ENCODE assay signal across 13 cellular contexts in genomic region chrX:70096052-70096451, GRCh38. TPM values are rescaled to one million over a fixed set of nuclear protein-coding genes. Genes with fewer than 3 reads are reported as not detected.
DNase-seq lines count a peak whose midpoint lies in the region; ATAC-seq, FAIRE-seq and TF ChIP-seq lines count a peak whose summit lies in the region.
"Had no signal": no experiment of that assay in that cellular context is flagged by ENCODE, and none has a peak within 500 bp of the region (broad histone marks: within the 10 kb centered on the region; RNA-seq: fewer than 3 reads in every experiment).

No MANE protein-coding gene starts in this region.

- H3K27ac ChIP-seq in foreskin keratinocyte: no peak overlapping the region
- H3K27ac ChIP-seq: vagina had no signal

- no peaks in the 10 kb centered on the region for H3K4me1 ChIP-seq in foreskin keratinocyte
- H3K4me1 ChIP-seq: vagina had no signal

- intact Hi-C loops in head of caudate nucleus (cut with DNase I): no loop called here

- DNase-seq in AG09319 (ENCODE audit: extremely low read depth, low read depth) (no peak), GM19239 (ENCODE audit: insufficient read length, low spot score) (no peak), RKO (ENCODE audit: low spot score) (peak; percentile 12), foreskin keratinocyte (peak in 1 of 2 donors; percentile 20), head of caudate nucleus (no peak), SKM-1 (lab: John Stamatoyannopoulos, UW; ENCODE audit: unreplicated experiment) (no peak), DMS79 treated with DMSO at 0.1 percent for 48 hours (lab: John Stamatoyannopoulos, UW) (no peak)
- DNase-seq: activated B cell treated with CpG ODN at 0.5 μM for 24 hours; activated effector memory CD4-positive, alpha-beta T cell treated with Interleukin-2 at 50 U/mL for 16 hours had no signal

- no peak for ATAC-seq in foreskin keratinocyte
- ATAC-seq in GM19455 (IDR thresholded peaks at IDR 0.05; ENCODE audit: unreplicated experiment): no peak

- no peaks in the 10 kb centered on the region for H3K27me3 ChIP-seq in foreskin keratinocyte
- H3K27me3 ChIP-seq: vagina had no signal

- FAIRE-seq in GM19239 (lab: Jason Lieb, UNC): peak; percentile 42
- FAIRE-seq: G401.6 had no signal

- TF ChIP-seq CTCF in AG09319 (IDR thresholded peaks at IDR 0.05; ENCODE audit: low read depth, low read length) (peak; percentile 21), foreskin keratinocyte (conservative IDR thresholded peaks at IDR 0.05) (peak; percentile 55)

RNA-seq across cellular contexts. Expression of gene OTUD6A, which starts 33.8 kb away (rescaled TPM):
- total RNA-seq in foreskin keratinocyte: not detected in 2 replicates
- polyA plus RNA-seq in foreskin keratinocyte: not detected in 2 replicates
- total RNA-seq: activated B cell treated with CpG ODN at 0.5 μM for 24 hours, pulmonary artery endothelial cell, vagina had no signal

RNA-seq across cellular contexts. Expression of gene IGBP1, which starts 37.2 kb away (rescaled TPM):
- 36.0 and 39.2 TPM in 2 replicates for total RNA-seq in foreskin keratinocyte
- 37.2 and 38.5 TPM in 2 replicates for polyA plus RNA-seq in foreskin keratinocyte

RNA-seq across cellular contexts. Expression of gene AWAT2, which starts 46.3 kb away (rescaled TPM):
- total RNA-seq in foreskin keratinocyte: not detected in 2 replicates
- not detected in 2 replicates for polyA plus RNA-seq in foreskin keratinocyte
- total RNA-seq: activated B cell treated with CpG ODN at 0.5 μM for 24 hours, vagina had no signal
